In genomic region chrX:74325130-74326059, GRCh38 we compare ENCODE assay signal across 15 cellular contexts. TPM values are rescaled to one million over a fixed set of nuclear protein-coding genes. Genes with fewer than 3 reads are reported as not detected.
DNase-seq lines count a peak whose midpoint lies in the region; ATAC-seq, FAIRE-seq and TF ChIP-seq lines count a peak whose summit lies in the region.
"Had no signal": no experiment of that assay in that cellular context is flagged by ENCODE, and none has a peak within 500 bp of the region (broad histone marks: within the 10 kb centered on the region; RNA-seq: fewer than 3 reads in every experiment).

No MANE protein-coding gene starts in this region.

- POLR2A ChIA-PET in K562 (lab: Yijun Ruan, JAX), result interaction anchor here (1.0 kb wide), 1 partner anchor 33 kb away, joined by 4 read pairs; no protein-coding TSS in a partner anchor
- POLR2A ChIA-PET in CD4-positive, alpha-beta memory T cell (lab: Charles Lee; ENCODE audit: partially characterized antibody), result no interaction called here

- no peaks in the 10 kb centered on the region for H3K9me1 ChIP-seq in K562 (ENCODE audit: control insufficient read depth, insufficient read depth, low read length)

- no peak for TF ChIP-seq RAD21 in K562 (CRISPR knock-in tag; conservative IDR thresholded peaks at IDR 0.05 in 1 of 2, IDR thresholded peaks at IDR 0.05 in 1 of 2)

- no peak overlapping the region for H3K4me3 Mint-ChIP-seq in CD4-positive, alpha-beta memory T cell

- in situ Hi-C loops in K562 (cut with MboI), result no loop called here

- no peaks in the 10 kb centered on the region for H3K36me3 Mint-ChIP-seq in CD4-positive, alpha-beta memory T cell

- CTCF ChIA-PET in K562 (lab: Yijun Ruan, JAX; ENCODE audit: low intra/inter-chr PET ratio), result no interaction called here
- CTCF ChIA-PET in CD4-positive, alpha-beta memory T cell (lab: Charles Lee; ENCODE audit: partially characterized antibody), result interaction anchor here (0.7 to 0.9 kb wide), 2 partner anchors 20 to 33 kb away, joined by 3 read pairs; no protein-coding TSS in a partner anchor

- no peak overlapping the region for H3K27ac Mint-ChIP-seq in CD4-positive, alpha-beta memory T cell

- TF ChIP-seq EP300 in K562 (IDR thresholded peaks at IDR 0.05; ENCODE audit: low read length), result no peak

- H4K20me1 ChIP-seq in K562 (replicated peaks; ENCODE audit: control insufficient read depth, insufficient read depth, low read length), result no peaks in the 10 kb centered on the region

- no peaks in the 10 kb centered on the region for H3K27me3 ChIP-seq in K562 (ENCODE audit: control insufficient read depth in 2 of 2, insufficient read depth in 2 of 2, low read length in 2 of 2)
- H3K27me3 ChIP-seq in CD4-positive, alpha-beta memory T cell (ENCODE audit: insufficient read depth, low read length), result no peaks in the 10 kb centered on the region
- H3K27me3 ChIP-seq: right atrium auricular region had no signal

- ATAC-seq in K562 (peak; percentile 79), GM21447 (IDR thresholded peaks at IDR 0.05; ENCODE audit: unreplicated experiment) (no peak), GM21360 (IDR thresholded peaks at IDR 0.05; ENCODE audit: unreplicated experiment) (no peak)

- H3K9me3 ChIP-seq in K562 (replicated peaks; ENCODE audit: control insufficient read depth, insufficient read depth, low read depth, low read length), result no peaks in the 10 kb centered on the region
- H3K9me3 ChIP-seq in CD4-positive, alpha-beta memory T cell (ENCODE audit: control insufficient read depth in 1 of 2, low read length in 2 of 2), result no peaks in the 10 kb centered on the region
- H3K9me3 ChIP-seq: right atrium auricular region had no signal

- no peaks in the 10 kb centered on the region for H3K36me3 ChIP-seq in K562 (ENCODE audit: control insufficient read depth, insufficient read depth, low read length)
- H3K36me3 ChIP-seq in CD4-positive, alpha-beta memory T cell (ENCODE audit: insufficient read depth, low read length), result no peaks in the 10 kb centered on the region
- H3K36me3 ChIP-seq: right atrium auricular region had no signal

- H3K79me2 ChIP-seq in K562 (ENCODE audit: control insufficient read depth, insufficient read depth, low read length), result no peaks in the 10 kb centered on the region

- 6% methylated on average over 2 of the region's 9 CpGs for WGBS in K562 (ENCODE audit: insufficient coverage, low coverage, missing lambda C conversion rate)

- FAIRE-seq in K562 (lab: Jason Lieb, UNC), result no peak

- H3K27me3 Mint-ChIP-seq in CD4-positive, alpha-beta memory T cell, result no peaks in the 10 kb centered on the region

- no peak overlapping the region for H3K4me3 ChIP-seq in K562
- H3K4me3 ChIP-seq in CD4-positive, alpha-beta memory T cell (ENCODE audit: low read length in 2 of 2), result no peak overlapping the region
- H3K4me3 ChIP-seq: right atrium auricular region had no signal

- intact Hi-C loops in K562 (cut with micrococcal nuclease), result loop anchor here (10.0 kb wide), 1 partner anchor 59 kb away; no protein-coding TSS in a partner anchor
- intact Hi-C loops in CD4-positive, alpha-beta memory T cell (cut with micrococcal nuclease), result no loop called here

- no peaks in the 10 kb centered on the region; a peak in 1 of 5 replicates for H3K4me1 ChIP-seq in K562 (replicated peaks in 1 of 2; ENCODE audit: control insufficient read depth in 2 of 2, insufficient read depth in 2 of 2, low read length in 2 of 2)
- no peaks in the 10 kb centered on the region for H3K4me1 ChIP-seq in CD4-positive, alpha-beta memory T cell (ENCODE audit: insufficient read depth, low read length)
- H3K4me1 ChIP-seq: right atrium auricular region had no signal

- TF ChIP-seq POLR2A in K562 (conservative IDR thresholded peaks at IDR 0.05), result no peak

- no peak overlapping the region for H3K4me2 ChIP-seq in K562 (ENCODE audit: insufficient read depth, low read length)

- DNase-seq in NCI-H82 (lab: John Stamatoyannopoulos, UW), result peak; percentile 77
- DNase-seq in NCI-H82 treated with DMSO at 0.1 percent for 48 hours (lab: John Stamatoyannopoulos, UW; ENCODE audit: unreplicated experiment), result no peak
- DNase-seq in NCI-H128 (lab: John Stamatoyannopoulos, UW; ENCODE audit: unreplicated experiment), result peak; percentile 53
- peak; percentile 18 to 54 (median 42) for DNase-seq in K562 (ENCODE audit: extremely low read depth in 1 of 4, low spot score in 3 of 4)
- DNase-seq in occipital lobe (lab: John Stamatoyannopoulos, UW), result peak; percentile 0
- DNase-seq in CD4-positive, alpha-beta memory T cell, result no peak
- DNase-seq: GDM1, IMR-90, NCI-H774 had no signal

- no peak overlapping the region for H3K9ac ChIP-seq in K562 (ENCODE audit: insufficient read depth in 1 of 2, low read depth in 2 of 2, low read length in 2 of 2)

- H3K9me3 Mint-ChIP-seq in CD4-positive, alpha-beta memory T cell, result no peaks in the 10 kb centered on the region

- no TSS peak for BruUV-seq in K562 (replicated peaks; lab: Mats Ljungman, UMichigan)

- no peak overlapping the region for H2AFZ ChIP-seq in K562 (ENCODE audit: low read depth, low read length)

- no peak overlapping the region for H3K27ac ChIP-seq in K562 (ENCODE audit: extremely low read depth, low read depth, low read length)
- no peak overlapping the region for H3K27ac ChIP-seq in CD4-positive, alpha-beta memory T cell (ENCODE audit: low read depth, low read length)
- H3K27ac ChIP-seq: right atrium auricular region had no signal

- no peaks in the 10 kb centered on the region for H3K4me1 Mint-ChIP-seq in CD4-positive, alpha-beta memory T cell

- peak; percentile 18 to 29 (median 23); a peak in 2 of 6 replicates for TF ChIP-seq CTCF in K562 (IDR thresholded peaks at IDR 0.05 in 2 of 3, conservative IDR thresholded peaks at IDR 0.05 in 1 of 3; ENCODE audit: insufficient read depth in 2 of 3, low read depth in 1 of 3, low read length in 3 of 3)

TF ChIP-seq in K562, 482 proteins besides CTCF, POLR2A, EP300 and RAD21 (continues in another document):
- TF ChIP-seq RFX1 (IDR thresholded peaks at IDR 0.05) (peak; percentile 80), NFIX (CRISPR knock-in tag; IDR thresholded peaks at IDR 0.05; ENCODE audit: low read depth) (no peak), KDM1A (IDR thresholded peaks at IDR 0.05) (peak in 1 of 2 experiments; percentile 25; a peak in 1 of 4 replicates), HMBOX1 (IDR thresholded peaks at IDR 0.05) (no peak), TEAD4 (IDR thresholded peaks at IDR 0.05; ENCODE audit: low read length) (no peak), TEAD4 (CRISPR knock-in tag; IDR thresholded peaks at IDR 0.05; ENCODE audit: borderline replicate concordance) (no peak)
- TF ChIP-seq, protein P1, sequence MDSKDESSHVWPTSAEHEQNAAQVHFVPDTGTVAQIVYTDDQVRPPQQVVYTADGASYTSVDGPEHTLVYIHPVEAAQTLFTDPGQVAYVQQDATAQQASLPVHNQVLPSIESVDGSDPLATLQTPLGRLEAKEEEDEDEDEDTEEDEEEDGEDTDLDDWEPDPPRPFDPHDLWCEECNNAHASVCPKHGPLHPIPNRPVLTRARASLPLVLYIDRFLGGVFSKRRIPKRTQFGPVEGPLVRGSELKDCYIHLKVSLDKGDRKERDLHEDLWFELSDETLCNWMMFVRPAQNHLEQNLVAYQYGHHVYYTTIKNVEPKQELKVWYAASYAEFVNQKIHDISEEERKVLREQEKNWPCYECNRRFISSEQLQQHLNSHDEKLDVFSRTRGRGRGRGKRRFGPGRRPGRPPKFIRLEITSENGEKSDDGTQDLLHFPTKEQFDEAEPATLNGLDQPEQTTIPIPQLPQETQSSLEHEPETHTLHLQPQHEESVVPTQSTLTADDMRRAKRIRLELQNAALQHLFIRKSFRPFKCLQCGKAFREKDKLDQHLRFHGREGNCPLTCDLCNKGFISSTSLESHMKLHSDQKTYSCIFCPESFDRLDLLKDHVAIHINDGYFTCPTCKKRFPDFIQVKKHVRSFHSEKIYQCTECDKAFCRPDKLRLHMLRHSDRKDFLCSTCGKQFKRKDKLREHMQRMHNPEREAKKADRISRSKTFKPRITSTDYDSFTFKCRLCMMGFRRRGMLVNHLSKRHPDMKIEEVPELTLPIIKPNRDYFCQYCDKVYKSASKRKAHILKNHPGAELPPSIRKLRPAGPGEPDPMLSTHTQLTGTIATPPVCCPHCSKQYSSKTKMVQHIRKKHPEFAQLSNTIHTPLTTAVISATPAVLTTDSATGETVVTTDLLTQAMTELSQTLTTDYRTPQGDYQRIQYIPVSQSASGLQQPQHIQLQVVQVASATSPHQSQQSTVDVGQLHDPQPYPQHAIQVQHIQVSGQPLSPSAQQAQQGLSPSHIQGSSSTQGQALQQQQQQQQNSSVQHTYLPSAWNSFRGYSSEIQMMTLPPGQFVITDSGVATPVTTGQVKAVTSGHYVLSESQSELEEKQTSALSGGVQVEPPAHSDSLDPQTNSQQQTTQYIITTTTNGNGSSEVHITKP (IDR thresholded peaks at IDR 0.05; ENCODE audit: partially characterized antibody), result peak; percentile 43

RNA-seq across cellular contexts. Expression of gene ZCCHC13, which starts 21.4 kb away (rescaled TPM):
- not detected in 2 replicates for total RNA-seq in K562 (2011; cell fraction: chromatin; rRNA removed; ENCODE audit: low replicate concordance)
- total RNA-seq in K562 (2011; cell fraction: nucleolus; rRNA removed), result not detected in 2 replicates
- total RNA-seq in K562 (2011; cell fraction: nucleoplasm; rRNA removed), result not detected in 2 replicates
- total RNA-seq in K562 (2014; rRNA removed), result not detected in 2 replicates
- total RNA-seq in K562 (2014; rRNA removed; fragmentation: Illumina TruSeq; extraction: Trizol), result not detected in 2 replicates
- total RNA-seq in K562 (2015; rRNA removed; fragmentation: Illumina TruSeq; extraction: Trizol), result not detected in 2 replicates
- not detected in 2 replicates for total RNA-seq in K562 (2021)
- not detected in 2 replicates for polyA plus RNA-seq in K562 (2011; rRNA removed)
- polyA plus RNA-seq in K562 (2011; cell fraction: cytosol; rRNA removed), result not detected in 2 replicates
- not detected in 2 replicates for polyA plus RNA-seq in K562 (2011; cell fraction: nucleus; rRNA removed)
- polyA plus RNA-seq in K562 (2012), result not detected in 2 replicates
- polyA plus RNA-seq in K562 (2014; fragmentation: Illumina TruSeq; extraction: Trizol), result not detected in 2 replicates
- polyA plus RNA-seq in K562 (2014; fragmentation: Nextera tagmentation; extraction: Ambion mirVana), result not detected
- not detected in 2 replicates for polyA plus RNA-seq in K562 (2014; rRNA removed)
- polyA minus RNA-seq in K562 (2011; rRNA and poly(A)+ RNA removed), result not detected in 2 replicates
- polyA minus RNA-seq in K562 (2011; cell fraction: cytosol; rRNA and poly(A)+ RNA removed), result not detected in 2 replicates
- not detected in 2 replicates for polyA minus RNA-seq in K562 (2011; cell fraction: nucleus; rRNA and poly(A)+ RNA removed)
- total RNA-seq in occipital lobe, result not detected
- total RNA-seq in CD4-positive, alpha-beta memory T cell, result not detected
- not detected for polyA plus RNA-seq in CD4-positive, alpha-beta memory T cell
- total RNA-seq: IMR-90; right atrium auricular region; T-helper 2 cell treated with Interferon-gamma antibody and Interleukin-4, amounts not matched to agents 100 ng/mL and 5 ng/mL, for 36 hours; temporal lobe had no signal
- polyA plus RNA-seq: AG04450, IMR-90 had no signal

Comparison
In these comparisons a context has a peak if more than half of its experiments do, and no peak if none do; other contexts are left out.
1. DNase-seq: peak in NCI-H82 (single experiment), NCI-H128 (single experiment), K562 (4 of 4) and occipital lobe (single experiment); none in NCI-H82 treated with DMSO at 0.1 percent for 48 hours (single experiment) and CD4-positive, alpha-beta memory T cell (0 of 5).